In the genomic region with DNA sequence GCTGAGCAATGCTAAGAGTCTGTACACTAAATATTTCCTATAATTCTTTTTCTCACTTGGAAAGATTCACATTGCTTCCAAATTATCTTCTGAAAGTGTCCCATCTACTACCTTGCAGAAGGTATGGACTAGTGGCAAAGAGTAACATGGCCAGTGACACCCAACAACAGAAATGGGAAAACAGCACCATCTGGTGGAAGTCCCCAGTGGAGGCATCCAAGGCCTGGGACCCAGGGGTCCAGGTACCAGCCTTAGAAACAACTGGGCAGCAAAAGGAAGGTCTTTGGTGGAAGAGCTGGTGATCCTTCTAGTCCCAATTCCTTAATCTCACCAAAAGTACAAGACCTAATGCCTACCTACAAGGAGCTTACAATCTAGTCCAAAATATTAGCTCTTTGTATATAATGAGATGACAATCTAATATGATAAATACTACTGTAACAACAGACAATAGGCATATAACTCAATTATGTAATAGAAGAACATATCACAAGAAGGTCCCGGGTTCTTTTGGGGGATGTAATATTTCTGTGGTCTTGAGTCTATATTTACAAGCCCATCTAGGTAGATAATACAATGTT, we compare ENCODE assay signal across 8 cellular contexts. TPM values are rescaled to one million over a fixed set of nuclear protein-coding genes. Genes with fewer than 3 reads are reported as not detected.
A peak's percentile ranks its signal among the peaks of the same experiment; 100 is the strongest.
DNase-seq lines count a peak whose midpoint lies in the region; ATAC-seq and TF ChIP-seq lines count a peak whose summit lies in the region.

No MANE protein-coding gene starts in this region.

- no peaks in the 10 kb centered on the region for H3K9me3 Mint-ChIP-seq in stimulated activated naive B cell treated with anti-CD40 and anti-IgM and Interleukin-4, amounts not matched to agents 10 μg/mL and 1 μg/mL and 100 μg/mL, for 72 hours

- no peak overlapping the region for H3K4me3 Mint-ChIP-seq in stimulated activated naive B cell treated with anti-CD40 and anti-IgM and Interleukin-4, amounts not matched to agents 10 μg/mL and 1 μg/mL and 100 μg/mL, for 72 hours

- DNase-seq in NCI-H345 (lab: John Stamatoyannopoulos, UW) (peak; percentile 37), NCI-H345 treated with DMSO at 0.1 percent for 48 hours (lab: John Stamatoyannopoulos, UW; ENCODE audit: unreplicated experiment) (no peak), UCSD-AML1 (lab: John Stamatoyannopoulos, UW; ENCODE audit: unreplicated experiment) (peak; percentile 44), fibroblast of the aortic adventitia (ENCODE audit: low read depth) (no peak), amniotic stem cell (lab: John Stamatoyannopoulos, UW) (no peak), testis (no peak)
- no peak for DNase-seq in stimulated activated naive B cell treated with anti-CD40 and anti-IgM and Interleukin-4, amounts not matched to agents 10 μg/mL and 1 μg/mL and 100 μg/mL, for 72 hours

- no peaks in the 10 kb centered on the region for H3K4me1 ChIP-seq in testis

- 80 to 85% methylated on average over 1 of the region's 1 CpG for WGBS in testis, 2 donors

- H3K27me3 ChIP-seq in testis: no peaks in the 10 kb centered on the region

- peak; percentile 65 to 77 for ATAC-seq in stimulated activated naive B cell treated with anti-CD40 and anti-IgM and Interleukin-4, amounts not matched to agents 10 μg/mL and 1 μg/mL and 100 μg/mL, for 72 hours (replicated peaks)

- no peaks in the 10 kb centered on the region for H3K27me3 Mint-ChIP-seq in stimulated activated naive B cell treated with anti-CD40 and anti-IgM and Interleukin-4, amounts not matched to agents 10 μg/mL and 1 μg/mL and 100 μg/mL, for 72 hours

- no peak overlapping the region for H3K4me3 ChIP-seq in fibroblast of the aortic adventitia (ENCODE audit: low read depth, low read length)
- H3K4me3 ChIP-seq in testis: no peak overlapping the region

- H3K27ac ChIP-seq in testis: no peak overlapping the region

- no peaks in the 10 kb centered on the region for H3K9me3 ChIP-seq in testis

- H3K27ac Mint-ChIP-seq in stimulated activated naive B cell treated with anti-CD40 and anti-IgM and Interleukin-4, amounts not matched to agents 10 μg/mL and 1 μg/mL and 100 μg/mL, for 72 hours: no peak overlapping the region

- no peak for TF ChIP-seq POLR2A in testis (IDR thresholded peaks at IDR 0.05)

- H3K36me3 ChIP-seq in testis (ENCODE audit: low read depth, missing control alignments): no peaks in the 10 kb centered on the region

- H3K36me3 Mint-ChIP-seq in stimulated activated naive B cell treated with anti-CD40 and anti-IgM and Interleukin-4, amounts not matched to agents 10 μg/mL and 1 μg/mL and 100 μg/mL, for 72 hours: peaks cover 10 to 17% of the 10 kb centered on the region in 2 donors

- H3K4me1 Mint-ChIP-seq in stimulated activated naive B cell treated with anti-CD40 and anti-IgM and Interleukin-4, amounts not matched to agents 10 μg/mL and 1 μg/mL and 100 μg/mL, for 72 hours: peaks cover 12 to 22% of the 10 kb centered on the region in 2 donors

- intact Hi-C loops in testis (cut with DNase I; ENCODE audit: low total_unique reads): no loop called here

- TF ChIP-seq CTCF in LNCAP (IDR thresholded peaks at IDR 0.05) (peak; percentile 69), fibroblast of the aortic adventitia (IDR thresholded peaks at IDR 0.05; ENCODE audit: insufficient read depth, low read length) (peak; percentile 28), testis (IDR thresholded peaks at IDR 0.05) (peak in 1 of 3 experiments; percentile 22)

RNA-seq across cellular contexts. Expression of gene SKAP1, which starts 55.3 kb away (rescaled TPM):
- total RNA-seq in fibroblast of the aortic adventitia (ENCODE audit: low replicate concordance) (not detected in 2 replicates), testis (10 to 100 TPM in 1 of 2 donors, 1 to 10 TPM in 1; 9.0 to 16.9 TPM)
- polyA plus RNA-seq in testis (ENCODE audit: insufficient read depth, low read depth, low replicate concordance): 34.1 TPM

Comparison
In these comparisons a context has a peak if more than half of its experiments do, and no peak if none do; other contexts are left out.
1. DNase-seq: peak in NCI-H345 (single experiment) and UCSD-AML1 (single experiment); none in NCI-H345 treated with DMSO at 0.1 percent for 48 hours (single experiment), fibroblast of the aortic adventitia (single experiment), stimulated activated naive B cell treated with anti-CD40 and anti-IgM and Interleukin-4, amounts not matched to agents 10 μg/mL and 1 μg/mL and 100 μg/mL, for 72 hours (single experiment), amniotic stem cell (single experiment) and testis (single experiment).